In the genomic region with DNA sequence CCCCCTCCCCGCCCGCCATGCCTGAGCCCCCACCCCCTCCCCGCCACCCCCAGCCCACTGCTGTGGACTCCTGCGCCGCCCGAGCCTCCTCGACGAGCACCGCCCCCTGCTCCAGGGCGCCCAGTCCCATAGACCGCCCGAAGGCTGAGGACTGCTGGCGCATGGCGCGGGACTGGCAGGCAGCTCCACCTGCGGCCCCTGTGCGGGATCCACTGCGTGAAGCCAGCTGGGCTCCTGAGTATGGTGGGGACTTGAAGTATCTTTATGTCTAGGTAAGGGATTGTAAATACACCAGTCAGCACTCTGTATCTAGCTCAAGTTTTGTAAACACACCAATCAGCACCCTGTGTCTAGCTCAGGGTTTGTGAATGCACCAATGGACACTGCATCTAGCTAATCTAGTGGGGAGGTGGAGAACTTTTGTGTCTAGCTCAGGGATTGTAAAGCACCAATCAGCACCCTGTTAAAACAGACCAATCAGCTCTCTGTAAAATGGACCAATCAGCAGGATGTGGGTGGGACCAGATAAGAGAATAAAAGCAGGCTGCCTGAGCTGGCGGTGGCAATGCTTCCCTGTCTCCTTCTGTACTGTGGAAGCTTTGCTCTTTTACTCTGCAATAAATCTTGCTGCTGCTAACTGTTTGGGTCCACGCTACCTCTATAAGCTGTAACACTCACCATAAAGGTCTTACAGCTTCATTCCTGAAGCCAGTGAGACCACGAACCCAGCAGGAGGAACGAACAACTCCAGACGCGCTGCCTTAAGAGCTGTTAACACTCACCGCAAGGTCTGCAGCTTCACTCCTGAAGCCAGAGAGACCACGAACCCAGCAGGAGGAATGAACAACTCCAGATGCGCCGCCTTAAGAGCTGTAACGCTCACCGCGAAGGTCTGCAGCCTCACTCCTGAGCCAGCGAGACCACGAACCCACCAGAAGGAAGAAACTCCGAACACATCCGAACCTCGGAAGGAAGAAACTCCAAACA, we compare ENCODE assay signal across 8 cellular contexts.
DNase-seq lines count a peak whose midpoint lies in the region; ATAC-seq and TF ChIP-seq lines count a peak whose summit lies in the region.
"Not testable (repeated sequence)": the region's sequence is repeated elsewhere in the genome, so short reads cannot be mapped to it uniquely, and the experiment has no call there.

No MANE protein-coding gene starts in this region.

- peak overlapping the region; percentile 50 for H3K4me3 Mint-ChIP-seq in activated CD4-positive, alpha-beta T cell treated with anti-CD3 and anti-CD28 coated beads, Interleukin-2, amount 10 ng/mL, durations not matched to agents 7 days and 5 days
- H3K4me3 Mint-ChIP-seq in MCF 10A (ENCODE audit: unreplicated experiment) (peak overlapping the region; percentile 48), osteocyte (ENCODE audit: unreplicated experiment) (peak overlapping the region; percentile 57)

- not testable (repeated sequence) for H3K27me3 ChIP-seq in iPS-15b (ENCODE audit: control insufficient read depth, insufficient read depth, low read length); thoracic aorta (replicated peaks; ENCODE audit: insufficient read depth)

- H3K27ac ChIP-seq in thoracic aorta: not testable (repeated sequence)

- TF ChIP-seq CTCF in MCF 10A (IDR thresholded peaks at IDR 0.05; ENCODE audit: unreplicated experiment); osteocyte (IDR thresholded peaks at IDR 0.05); thoracic aorta (IDR thresholded peaks at IDR 0.05): not testable (repeated sequence)

- H3K4me1 Mint-ChIP-seq in activated CD4-positive, alpha-beta T cell treated with anti-CD3 and anti-CD28 coated beads, Interleukin-2, amount 10 ng/mL, durations not matched to agents 7 days and 5 days; MCF 10A (ENCODE audit: insufficient read depth, unreplicated experiment); osteocyte (ENCODE audit: unreplicated experiment): not testable (repeated sequence)

- in situ Hi-C loops in KBM-7 (cut with MboI; ENCODE audit: low pct_unique_long_range_greater_than_20kb, low sequenced_read_pairs): not testable (repeated sequence)

- POLR2A ChIA-PET in activated CD4-positive, alpha-beta T cell treated with anti-CD3 and anti-CD28 coated beads, Interleukin-2, amount 10 ng/mL, durations not matched to agents 7 days and 5 days (lab: Charles Lee): interaction anchor here (0.6 kb wide), 1 partner anchor 29 kb away, joined by 3 read pairs; no protein-coding TSS in a partner anchor
- POLR2A ChIA-PET in MCF 10A (lab: Yijun Ruan, JAX): not testable (repeated sequence)

- H3K9me3 Mint-ChIP-seq in activated CD4-positive, alpha-beta T cell treated with anti-CD3 and anti-CD28 coated beads, Interleukin-2, amount 10 ng/mL, durations not matched to agents 7 days and 5 days; MCF 10A (ENCODE audit: unreplicated experiment); osteocyte (ENCODE audit: unreplicated experiment): not testable (repeated sequence)

- ATAC-seq in thoracic aorta (ENCODE audit: insufficient number of reproducible peaks, low FRiP score, low read depth): not testable (repeated sequence)

- DNase-seq in DMS53 treated with DMSO at 0.1 percent for 48 hours (lab: John Stamatoyannopoulos, UW; ENCODE audit: unreplicated experiment) (peak; percentile 25), KBM-7 (peak; percentile 15), NCI-H69 (lab: John Stamatoyannopoulos, UW) (peak; percentile 74)
- DNase-seq in activated CD4-positive, alpha-beta T cell treated with anti-CD3 and anti-CD28 coated beads, Interleukin-2, amount 10 ng/mL, durations not matched to agents 7 days and 5 days; MCF 10A (ENCODE audit: unreplicated experiment); osteocyte (ENCODE audit: extremely low spot score, unreplicated experiment); thoracic aorta (ENCODE audit: low spot score): not testable (repeated sequence)

- not testable (repeated sequence) for H3K36me3 ChIP-seq in iPS-15b (ENCODE audit: control insufficient read depth, insufficient read depth, low read length); thoracic aorta

- not testable (repeated sequence) for H3K9me3 ChIP-seq in iPS-15b (ENCODE audit: control insufficient read depth, insufficient read depth, low read length); thoracic aorta

- not testable (repeated sequence) for H3K27ac Mint-ChIP-seq in activated CD4-positive, alpha-beta T cell treated with anti-CD3 and anti-CD28 coated beads, Interleukin-2, amount 10 ng/mL, durations not matched to agents 7 days and 5 days; MCF 10A (ENCODE audit: low read depth, unreplicated experiment); osteocyte (ENCODE audit: unreplicated experiment)

- peaks cover 57% of the 10 kb centered on the region for H3K27me3 Mint-ChIP-seq in activated CD4-positive, alpha-beta T cell treated with anti-CD3 and anti-CD28 coated beads, Interleukin-2, amount 10 ng/mL, durations not matched to agents 7 days and 5 days
- H3K27me3 Mint-ChIP-seq in MCF 10A (ENCODE audit: insufficient read depth, unreplicated experiment): peaks cover 54% of the 10 kb centered on the region
- peaks cover 26% of the 10 kb centered on the region for H3K27me3 Mint-ChIP-seq in osteocyte (ENCODE audit: unreplicated experiment)

- CTCF ChIA-PET in activated CD4-positive, alpha-beta T cell treated with anti-CD3 and anti-CD28 coated beads, Interleukin-2, amount 10 ng/mL, durations not matched to agents 7 days and 5 days (lab: Charles Lee): not testable (repeated sequence)
- CTCF ChIA-PET in MCF 10A (lab: Yijun Ruan, JAX): interaction anchor here (0.6 to 0.7 kb wide), 2 partner anchors 114 to 525 kb away, joined by 3 read pairs; no protein-coding TSS in a partner anchor

- intact Hi-C loops in MCF 10A (cut with micrococcal nuclease): not testable (repeated sequence)

- H3K36me3 Mint-ChIP-seq in activated CD4-positive, alpha-beta T cell treated with anti-CD3 and anti-CD28 coated beads, Interleukin-2, amount 10 ng/mL, durations not matched to agents 7 days and 5 days (ENCODE audit: low read depth); MCF 10A (ENCODE audit: insufficient read depth, unreplicated experiment); osteocyte (ENCODE audit: unreplicated experiment): not testable (repeated sequence)

- H3K4me3 ChIP-seq in iPS-15b (ENCODE audit: low read depth, low read length): peak overlapping the region; percentile 45
- H3K4me3 ChIP-seq in thoracic aorta: peak overlapping the region; percentile 34

- H3K9ac ChIP-seq in iPS-15b (ENCODE audit: low read depth, low read length): not testable (repeated sequence)

- not testable (repeated sequence) for BruUV-seq in MCF 10A (replicated peaks; lab: Mats Ljungman, UMichigan)

- not testable (repeated sequence) for H3K4me1 ChIP-seq in iPS-15b (ENCODE audit: control insufficient read depth, insufficient read depth, low read length); thoracic aorta (ENCODE audit: control insufficient read depth in 1 of 2, low read depth in 2 of 2)
